1 cellular context compared by ENCODE assay signal in genomic region chr6:56091159-56091869, GRCh38.
TF ChIP-seq lines count a peak whose summit lies in the region.

No MANE protein-coding gene starts in this region.

TF ChIP-seq in GM23338, 12 proteins besides CTCF, POLR2A, EP300 and RAD21 (continued from another document):
- TF ChIP-seq, protein P1, sequence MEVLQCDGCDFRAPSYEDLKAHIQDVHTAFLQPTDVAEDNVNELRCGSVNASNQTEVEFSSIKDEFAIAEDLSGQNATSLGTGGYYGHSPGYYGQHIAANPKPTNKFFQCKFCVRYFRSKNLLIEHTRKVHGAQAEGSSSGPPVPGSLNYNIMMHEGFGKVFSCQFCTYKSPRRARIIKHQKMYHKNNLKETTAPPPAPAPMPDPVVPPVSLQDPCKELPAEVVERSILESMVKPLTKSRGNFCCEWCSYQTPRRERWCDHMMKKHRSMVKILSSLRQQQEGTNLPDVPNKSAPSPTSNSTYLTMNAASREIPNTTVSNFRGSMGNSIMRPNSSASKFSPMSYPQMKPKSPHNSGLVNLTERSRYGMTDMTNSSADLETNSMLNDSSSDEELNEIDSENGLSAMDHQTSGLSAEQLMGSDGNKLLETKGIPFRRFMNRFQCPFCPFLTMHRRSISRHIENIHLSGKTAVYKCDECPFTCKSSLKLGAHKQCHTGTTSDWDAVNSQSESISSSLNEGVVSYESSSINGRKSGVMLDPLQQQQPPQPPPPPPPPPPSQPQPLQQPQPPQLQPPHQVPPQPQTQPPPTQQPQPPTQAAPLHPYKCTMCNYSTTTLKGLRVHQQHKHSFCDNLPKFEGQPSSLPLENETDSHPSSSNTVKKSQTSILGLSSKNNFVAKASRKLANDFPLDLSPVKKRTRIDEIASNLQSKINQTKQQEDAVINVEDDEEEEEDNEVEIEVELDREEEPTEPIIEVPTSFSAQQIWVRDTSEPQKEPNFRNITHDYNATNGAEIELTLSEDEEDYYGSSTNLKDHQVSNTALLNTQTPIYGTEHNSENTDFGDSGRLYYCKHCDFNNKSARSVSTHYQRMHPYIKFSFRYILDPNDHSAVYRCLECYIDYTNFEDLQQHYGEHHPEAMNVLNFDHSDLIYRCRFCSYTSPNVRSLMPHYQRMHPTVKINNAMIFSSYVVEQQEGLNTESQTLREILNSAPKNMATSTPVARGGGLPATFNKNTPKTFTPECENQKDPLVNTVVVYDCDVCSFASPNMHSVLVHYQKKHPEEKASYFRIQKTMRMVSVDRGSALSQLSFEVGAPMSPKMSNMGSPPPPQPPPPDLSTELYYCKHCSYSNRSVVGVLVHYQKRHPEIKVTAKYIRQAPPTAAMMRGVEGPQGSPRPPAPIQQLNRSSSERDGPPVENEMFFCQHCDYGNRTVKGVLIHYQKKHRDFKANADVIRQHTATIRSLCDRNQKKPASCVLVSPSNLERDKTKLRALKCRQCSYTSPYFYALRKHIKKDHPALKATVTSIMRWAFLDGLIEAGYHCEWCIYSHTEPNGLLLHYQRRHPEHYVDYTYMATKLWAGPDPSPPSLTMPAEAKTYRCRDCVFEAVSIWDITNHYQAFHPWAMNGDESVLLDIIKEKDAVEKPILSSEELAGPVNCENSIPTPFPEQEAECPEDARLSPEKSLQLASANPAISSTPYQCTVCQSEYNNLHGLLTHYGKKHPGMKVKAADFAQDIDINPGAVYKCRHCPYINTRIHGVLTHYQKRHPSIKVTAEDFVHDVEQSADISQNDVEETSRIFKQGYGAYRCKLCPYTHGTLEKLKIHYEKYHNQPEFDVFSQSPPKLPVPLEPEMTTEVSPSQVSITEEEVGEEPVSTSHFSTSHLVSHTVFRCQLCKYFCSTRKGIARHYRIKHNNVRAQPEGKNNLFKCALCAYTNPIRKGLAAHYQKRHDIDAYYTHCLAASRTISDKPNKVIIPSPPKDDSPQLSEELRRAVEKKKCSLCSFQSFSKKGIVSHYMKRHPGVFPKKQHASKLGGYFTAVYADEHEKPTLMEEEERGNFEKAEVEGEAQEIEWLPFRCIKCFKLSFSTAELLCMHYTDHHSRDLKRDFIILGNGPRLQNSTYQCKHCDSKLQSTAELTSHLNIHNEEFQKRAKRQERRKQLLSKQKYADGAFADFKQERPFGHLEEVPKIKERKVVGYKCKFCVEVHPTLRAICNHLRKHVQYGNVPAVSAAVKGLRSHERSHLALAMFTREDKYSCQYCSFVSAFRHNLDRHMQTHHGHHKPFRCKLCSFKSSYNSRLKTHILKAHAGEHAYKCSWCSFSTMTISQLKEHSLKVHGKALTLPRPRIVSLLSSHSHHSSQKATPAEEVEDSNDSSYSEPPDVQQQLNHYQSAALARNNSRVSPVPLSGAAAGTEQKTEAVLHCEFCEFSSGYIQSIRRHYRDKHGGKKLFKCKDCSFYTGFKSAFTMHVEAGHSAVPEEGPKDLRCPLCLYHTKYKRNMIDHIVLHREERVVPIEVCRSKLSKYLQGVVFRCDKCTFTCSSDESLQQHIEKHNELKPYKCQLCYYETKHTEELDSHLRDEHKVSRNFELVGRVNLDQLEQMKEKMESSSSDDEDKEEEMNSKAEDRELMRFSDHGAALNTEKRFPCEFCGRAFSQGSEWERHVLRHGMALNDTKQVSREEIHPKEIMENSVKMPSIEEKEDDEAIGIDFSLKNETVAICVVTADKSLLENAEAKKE (CRISPR knock-in tag; IDR thresholded peaks at IDR 0.05) = no peak
- TF ChIP-seq NANOG (IDR thresholded peaks at IDR 0.05; ENCODE audit: borderline replicate concordance) (no peak), STAT1 (IDR thresholded peaks at IDR 0.05; ENCODE audit: unreplicated experiment) (no peak), ZNF114 (CRISPR knock-in tag; IDR thresholded peaks at IDR 0.05) (no peak), JUNB (IDR thresholded peaks at IDR 0.05; ENCODE audit: unreplicated experiment) (no peak), REST (IDR thresholded peaks at IDR 0.05; ENCODE audit: unreplicated experiment) (no peak), EZH2 (IDR thresholded peaks at IDR 0.05; ENCODE audit: low read depth, unreplicated experiment) (no peak), EZH2phosphoT487 (IDR thresholded peaks at IDR 0.05; ENCODE audit: unreplicated experiment) (no peak), CREB1 (CRISPR knock-in tag; IDR thresholded peaks at IDR 0.05; ENCODE audit: low read depth) (no peak)
- TF ChIP-seq, protein P2, sequence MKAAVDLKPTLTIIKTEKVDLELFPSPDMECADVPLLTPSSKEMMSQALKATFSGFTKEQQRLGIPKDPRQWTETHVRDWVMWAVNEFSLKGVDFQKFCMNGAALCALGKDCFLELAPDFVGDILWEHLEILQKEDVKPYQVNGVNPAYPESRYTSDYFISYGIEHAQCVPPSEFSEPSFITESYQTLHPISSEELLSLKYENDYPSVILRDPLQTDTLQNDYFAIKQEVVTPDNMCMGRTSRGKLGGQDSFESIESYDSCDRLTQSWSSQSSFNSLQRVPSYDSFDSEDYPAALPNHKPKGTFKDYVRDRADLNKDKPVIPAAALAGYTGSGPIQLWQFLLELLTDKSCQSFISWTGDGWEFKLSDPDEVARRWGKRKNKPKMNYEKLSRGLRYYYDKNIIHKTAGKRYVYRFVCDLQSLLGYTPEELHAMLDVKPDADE (IDR thresholded peaks at IDR 0.05) = no peak
